ENCODE assay signal across 1 cellular context in genomic region chr17:81968396-81968745, GRCh38.
TF ChIP-seq lines count a peak whose summit lies in the region.

No MANE protein-coding gene starts in this region.

TF ChIP-seq in K562, 482 proteins besides CTCF, POLR2A, EP300 and RAD21:
- no peak for TF ChIP-seq EWSR1 (IDR thresholded peaks at IDR 0.05; ENCODE audit: borderline replicate concordance, low read depth, partially characterized antibody)
- TF ChIP-seq, protein P1, sequence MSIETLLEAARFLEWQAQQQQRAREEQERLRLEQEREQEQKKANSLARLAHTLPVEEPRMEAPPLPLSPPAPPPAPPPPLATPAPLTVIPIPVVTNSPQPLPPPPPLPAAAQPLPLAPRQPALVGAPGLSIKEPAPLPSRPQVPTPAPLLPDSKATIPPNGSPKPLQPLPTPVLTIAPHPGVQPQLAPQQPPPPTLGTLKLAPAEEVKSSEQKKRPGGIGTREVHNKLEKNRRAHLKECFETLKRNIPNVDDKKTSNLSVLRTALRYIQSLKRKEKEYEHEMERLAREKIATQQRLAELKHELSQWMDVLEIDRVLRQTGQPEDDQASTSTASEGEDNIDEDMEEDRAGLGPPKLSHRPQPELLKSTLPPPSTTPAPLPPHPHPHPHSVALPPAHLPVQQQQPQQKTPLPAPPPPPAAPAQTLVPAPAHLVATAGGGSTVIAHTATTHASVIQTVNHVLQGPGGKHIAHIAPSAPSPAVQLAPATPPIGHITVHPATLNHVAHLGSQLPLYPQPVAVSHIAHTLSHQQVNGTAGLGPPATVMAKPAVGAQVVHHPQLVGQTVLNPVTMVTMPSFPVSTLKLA (conservative IDR thresholded peaks at IDR 0.05), result no peak
- no peak for TF ChIP-seq NFE2L1 (tag; IDR thresholded peaks at IDR 0.05; ENCODE audit: borderline replicate concordance, low read depth)
- TF ChIP-seq ZBTB11 (CRISPR knock-in tag; IDR thresholded peaks at IDR 0.05), result 0 out of 6 replicates have a peak, but pooled peaks of 1 of the 3 experiments have one; percentile 17
- TF ChIP-seq ZNF124 (CRISPR knock-in tag; IDR thresholded peaks at IDR 0.05), result no peak
- TF ChIP-seq, protein P2, sequence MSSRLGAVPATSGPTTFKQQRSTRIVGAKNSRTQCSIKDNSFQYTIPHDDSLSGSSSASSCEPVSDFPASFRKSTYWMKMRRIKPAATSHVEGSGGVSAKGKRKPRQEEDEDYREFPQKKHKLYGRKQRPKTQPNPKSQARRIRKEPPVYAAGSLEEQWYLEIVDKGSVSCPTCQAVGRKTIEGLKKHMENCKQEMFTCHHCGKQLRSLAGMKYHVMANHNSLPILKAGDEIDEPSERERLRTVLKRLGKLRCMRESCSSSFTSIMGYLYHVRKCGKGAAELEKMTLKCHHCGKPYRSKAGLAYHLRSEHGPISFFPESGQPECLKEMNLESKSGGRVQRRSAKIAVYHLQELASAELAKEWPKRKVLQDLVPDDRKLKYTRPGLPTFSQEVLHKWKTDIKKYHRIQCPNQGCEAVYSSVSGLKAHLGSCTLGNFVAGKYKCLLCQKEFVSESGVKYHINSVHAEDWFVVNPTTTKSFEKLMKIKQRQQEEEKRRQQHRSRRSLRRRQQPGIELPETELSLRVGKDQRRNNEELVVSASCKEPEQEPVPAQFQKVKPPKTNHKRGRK (tag; IDR thresholded peaks at IDR 0.05), result peak; percentile 56
